In genomic region chr16:69417537-69418199, GRCh38 we compare ENCODE assay signal across 10 cellular contexts. TPM values are rescaled to one million over a fixed set of nuclear protein-coding genes. Genes with fewer than 3 reads are reported as not detected.
DNase-seq lines count a peak whose midpoint lies in the region; ATAC-seq and TF ChIP-seq lines count a peak whose summit lies in the region.
"Had no signal": no experiment of that assay in that cellular context is flagged by ENCODE, and none has a peak within 500 bp of the region (broad histone marks: within the 10 kb centered on the region; RNA-seq: fewer than 3 reads in every experiment).

No MANE protein-coding gene starts in this region.

- no peaks in the 10 kb centered on the region for H3K36me3 Mint-ChIP-seq in activated CD8-positive, alpha-beta memory T cell treated with anti-CD3 and anti-CD28 coated beads, Interleukin-2, amount 10 ng/mL, durations not matched to agents 7 days and 5 days
- H3K36me3 Mint-ChIP-seq in CD4-positive, alpha-beta memory T cell, result no peaks in the 10 kb centered on the region
- H3K36me3 Mint-ChIP-seq: naive B cell had no signal

- H3K4me1 ChIP-seq in lower lobe of right lung (peaks cover 12% of the 10 kb centered on the region), vagina (peaks cover 12% of the 10 kb centered on the region)
- H3K4me1 ChIP-seq in CD4-positive, alpha-beta memory T cell (ENCODE audit: insufficient read depth, low read length), result no peaks in the 10 kb centered on the region

- H3K4me3 ChIP-seq in lower lobe of right lung (no peak overlapping the region), vagina (no peak overlapping the region)
- H3K4me3 ChIP-seq in CD4-positive, alpha-beta memory T cell (ENCODE audit: low read length in 2 of 2), result no peak overlapping the region

- peaks cover 5% of the 10 kb centered on the region for H3K4me1 Mint-ChIP-seq in activated CD8-positive, alpha-beta memory T cell treated with anti-CD3 and anti-CD28 coated beads, Interleukin-2, amount 10 ng/mL, durations not matched to agents 7 days and 5 days
- peaks cover 0 to under 1% (median 0%) of the 10 kb centered on the region in 4 donors for H3K4me1 Mint-ChIP-seq in CD4-positive, alpha-beta memory T cell

- intact Hi-C loops in lower lobe of right lung (cut with DNase I) (no loop called here), vagina (cut with DNase I) (no loop called here)
- intact Hi-C loops in CD4-positive, alpha-beta memory T cell (cut with micrococcal nuclease), result no loop called here

- H3K4me3 Mint-ChIP-seq in activated CD8-positive, alpha-beta memory T cell treated with anti-CD3 and anti-CD28 coated beads, Interleukin-2, amount 10 ng/mL, durations not matched to agents 7 days and 5 days, result no peak overlapping the region
- no peak overlapping the region for H3K4me3 Mint-ChIP-seq in CD4-positive, alpha-beta memory T cell
- H3K4me3 Mint-ChIP-seq: naive B cell had no signal

- no peaks in the 10 kb centered on the region for H3K9me3 Mint-ChIP-seq in activated CD8-positive, alpha-beta memory T cell treated with anti-CD3 and anti-CD28 coated beads, Interleukin-2, amount 10 ng/mL, durations not matched to agents 7 days and 5 days (ENCODE audit: low read depth)
- no peaks in the 10 kb centered on the region for H3K9me3 Mint-ChIP-seq in CD4-positive, alpha-beta memory T cell
- H3K9me3 Mint-ChIP-seq: naive B cell had no signal

- H3K27me3 ChIP-seq in lower lobe of right lung (ENCODE audit: low read depth), result no peaks in the 10 kb centered on the region
- no peaks in the 10 kb centered on the region for H3K27me3 ChIP-seq in vagina
- no peaks in the 10 kb centered on the region for H3K27me3 ChIP-seq in CD4-positive, alpha-beta memory T cell (ENCODE audit: insufficient read depth, low read length)

- no peaks in the 10 kb centered on the region for H3K27me3 Mint-ChIP-seq in activated CD8-positive, alpha-beta memory T cell treated with anti-CD3 and anti-CD28 coated beads, Interleukin-2, amount 10 ng/mL, durations not matched to agents 7 days and 5 days
- no peaks in the 10 kb centered on the region for H3K27me3 Mint-ChIP-seq in CD4-positive, alpha-beta memory T cell
- H3K27me3 Mint-ChIP-seq: naive B cell had no signal

- H3K27ac Mint-ChIP-seq in activated CD8-positive, alpha-beta memory T cell treated with anti-CD3 and anti-CD28 coated beads, Interleukin-2, amount 10 ng/mL, durations not matched to agents 7 days and 5 days, result no peak overlapping the region
- H3K27ac Mint-ChIP-seq in CD4-positive, alpha-beta memory T cell, result no peak overlapping the region
- H3K27ac Mint-ChIP-seq: naive B cell had no signal

- POLR2A ChIA-PET in CD4-positive, alpha-beta memory T cell (lab: Charles Lee; ENCODE audit: partially characterized antibody), result no interaction called here

- no peak for TF ChIP-seq POLR2A in vagina (IDR thresholded peaks at IDR 0.05)
- no peak for TF ChIP-seq POLR2A in GM18505 (IDR thresholded peaks at IDR 0.05; ENCODE audit: borderline replicate concordance, extremely low read depth, insufficient read depth, insufficient read length)
- TF ChIP-seq POLR2A in erythroblast (IDR thresholded peaks at IDR 0.05; ENCODE audit: low read length), result no peak

- no peak for ATAC-seq in activated CD8-positive, alpha-beta memory T cell treated with anti-CD3 and anti-CD28 coated beads, Interleukin-2, amount 10 ng/mL, durations not matched to agents 7 days and 5 days
- peak; percentile 86 to 88 for ATAC-seq in lower lobe of right lung
- no peak for ATAC-seq in GM18505 (IDR thresholded peaks at IDR 0.05; ENCODE audit: unreplicated experiment)
- ATAC-seq: activated CD4-positive, CD25-positive, alpha-beta regulatory T cell treated with anti-CD3 and anti-CD28 coated beads, Interleukin-2, amount 50 U/mL, for 24 hours had no signal

- CTCF ChIA-PET in activated CD8-positive, alpha-beta memory T cell treated with anti-CD3 and anti-CD28 coated beads, Interleukin-2, amount 10 ng/mL, durations not matched to agents 7 days and 5 days (lab: Charles Lee), result interaction anchor here (1.3 to 1.6 kb wide), 2 partner anchors 9 to 21 kb away, joined by 3 to 6 read pairs; no protein-coding TSS in a partner anchor
- CTCF ChIA-PET in CD4-positive, alpha-beta memory T cell (lab: Charles Lee; ENCODE audit: partially characterized antibody), result interaction anchor here (0.8 to 2.4 kb wide), 3 partner anchors 19 to 89 kb away, joined by 3 to 10 read pairs (median 4); no protein-coding TSS in a partner anchor

- H3K36me3 ChIP-seq in lower lobe of right lung (no peaks in the 10 kb centered on the region), vagina (no peaks in the 10 kb centered on the region)
- H3K36me3 ChIP-seq in CD4-positive, alpha-beta memory T cell (ENCODE audit: insufficient read depth, low read length), result no peaks in the 10 kb centered on the region

- H3K9me3 ChIP-seq in lower lobe of right lung, result no peaks in the 10 kb centered on the region
- no peaks in the 10 kb centered on the region for H3K9me3 ChIP-seq in vagina
- no peaks in the 10 kb centered on the region for H3K9me3 ChIP-seq in CD4-positive, alpha-beta memory T cell (ENCODE audit: control insufficient read depth in 1 of 2, low read length in 2 of 2)

- DNase-seq in activated CD8-positive, alpha-beta memory T cell treated with anti-CD3 and anti-CD28 coated beads for 24 hours, result peak; percentile 21
- DNase-seq in activated CD8-positive, alpha-beta memory T cell treated with anti-CD3 and anti-CD28 coated beads, Interleukin-2, amount 10 ng/mL, durations not matched to agents 7 days and 5 days, result no peak
- DNase-seq in dermis blood vessel endothelial cell, result peak; percentile 55
- DNase-seq in lower lobe of right lung, result no peak
- DNase-seq in vagina (ENCODE audit: extremely low spot score in 2 of 2), result no peak
- DNase-seq in CD4-positive, alpha-beta memory T cell, result no peak
- DNase-seq in erythroblast (lab: John Stamatoyannopoulos, UW), result no peak
- DNase-seq: naive B cell had no signal

- no peak for TF ChIP-seq CTCF in lower lobe of right lung (IDR thresholded peaks at IDR 0.05)
- TF ChIP-seq CTCF in vagina (IDR thresholded peaks at IDR 0.05), result no peak

- H3K27ac ChIP-seq in lower lobe of right lung (peak overlapping the region; percentile 72), vagina (peak overlapping the region; percentile 14)
- H3K27ac ChIP-seq in CD4-positive, alpha-beta memory T cell (ENCODE audit: low read depth, low read length), result no peak overlapping the region

RNA-seq across cellular contexts. Expression of gene CYB5B, which starts 6.8 kb away (rescaled TPM):
- 100 to 1,000 TPM; 149 to 189 TPM for total RNA-seq in activated CD8-positive, alpha-beta memory T cell treated with anti-CD3 and anti-CD28 coated beads, Interleukin-2, amount 10 ng/mL, durations not matched to agents 7 days and 5 days
- total RNA-seq in dermis blood vessel endothelial cell (77.8 and 182 TPM in 2 replicates), lower lobe of right lung (78.2 TPM), vagina (37.6 TPM)
- total RNA-seq in CD4-positive, alpha-beta memory T cell, result 10 to 100 TPM; 59.2 to 64.4 TPM
- 100 to 1,000 TPM; 115 to 141 TPM for polyA plus RNA-seq in CD4-positive, alpha-beta memory T cell

RNA-seq across cellular contexts. Expression of gene TERF2, which starts 31.9 kb away (rescaled TPM):
- 10 to 100 TPM; 48.7 to 58.2 TPM for total RNA-seq in activated CD8-positive, alpha-beta memory T cell treated with anti-CD3 and anti-CD28 coated beads, Interleukin-2, amount 10 ng/mL, durations not matched to agents 7 days and 5 days
- total RNA-seq in dermis blood vessel endothelial cell (12.2 and 14.5 TPM in 2 replicates), lower lobe of right lung (30.1 TPM), vagina (27.7 TPM)
- 10 to 100 TPM; 55.2 to 57.3 TPM for total RNA-seq in CD4-positive, alpha-beta memory T cell
- 10 to 100 TPM; 19.2 to 30.1 TPM for polyA plus RNA-seq in CD4-positive, alpha-beta memory T cell

Comparison
In these comparisons a context has a peak if more than half of its experiments do, and no peak if none do; other contexts are left out.
1. DNase-seq: peak in activated CD8-positive, alpha-beta memory T cell treated with anti-CD3 and anti-CD28 coated beads for 24 hours (single experiment) and dermis blood vessel endothelial cell (single experiment); none in activated CD8-positive, alpha-beta memory T cell treated with anti-CD3 and anti-CD28 coated beads, Interleukin-2, amount 10 ng/mL, durations not matched to agents 7 days and 5 days (single experiment), lower lobe of right lung (single experiment), vagina (0 of 2), CD4-positive, alpha-beta memory T cell (0 of 5) and erythroblast (0 of 2).
2. ATAC-seq: peak in lower lobe of right lung (2 of 2); none in activated CD8-positive, alpha-beta memory T cell treated with anti-CD3 and anti-CD28 coated beads, Interleukin-2, amount 10 ng/mL, durations not matched to agents 7 days and 5 days (single experiment) and GM18505 (single experiment).